In the genomic region with DNA sequence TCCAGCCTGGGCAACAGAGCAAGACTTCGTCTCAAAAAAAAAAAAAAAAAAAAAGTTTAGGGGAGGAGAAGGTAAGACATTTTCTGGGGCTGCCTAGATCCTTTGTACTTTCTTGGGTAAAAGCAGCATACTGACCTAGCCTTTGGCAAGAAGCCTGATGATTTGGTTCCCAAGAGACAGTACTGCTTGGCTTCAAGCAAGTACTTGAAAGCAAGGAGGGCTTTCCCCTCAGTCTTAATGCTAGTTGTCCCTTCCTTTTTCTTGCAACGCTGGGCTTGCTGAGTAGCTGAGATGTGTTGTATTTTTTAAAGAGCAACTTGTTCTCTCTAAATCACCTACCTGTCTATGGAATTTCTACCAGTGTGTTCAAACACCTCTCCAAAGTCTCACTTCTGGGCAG, we compare ENCODE assay signal across 18 cellular contexts.
DNase-seq lines count a peak whose midpoint lies in the region; ATAC-seq, FAIRE-seq and TF ChIP-seq lines count a peak whose summit lies in the region.
"Had no signal": no experiment of that assay in that cellular context is flagged by ENCODE, and none has a peak within 500 bp of the region (broad histone marks: within the 10 kb centered on the region; RNA-seq: fewer than 3 reads in every experiment).

No MANE protein-coding gene starts in this region.

- H3K9ac ChIP-seq in BLaER1 = no peak overlapping the region
- no peak overlapping the region for H3K9ac ChIP-seq in GM12878 (ENCODE audit: control insufficient read depth, insufficient read depth, low read length)

- SMC1A ChIA-PET in GM12878 (lab: Charles Lee; ENCODE audit: uncharacterized antibody, unreplicated experiment) = interaction anchor here (0.8 to 2.4 kb wide), 9 partner anchors 9 to 201 kb away, joined by 3 to 12 read pairs (median 6); no protein-coding TSS in a partner anchor

- TF ChIP-seq RAD21 in GM12878 (IDR thresholded peaks at IDR 0.05; ENCODE audit: insufficient read depth, low read depth, low read length) = no peak

- ATAC-seq in HG02678 (IDR thresholded peaks at IDR 0.05; ENCODE audit: unreplicated experiment) (peak; percentile 49), GM12878 (peak; percentile 67)
- ATAC-seq: T-cell had no signal

- H3K27ac ChIP-seq in BLaER1 (no peak overlapping the region), GM12878 (ENCODE audit: control insufficient read depth, insufficient read depth) (no peak overlapping the region)
- H3K27ac ChIP-seq: epithelial cell of prostate, HL-60 had no signal

- RAD21 ChIA-PET in GM12878 (lab: Charles Lee; ENCODE audit: unreplicated experiment) = interaction anchor here (1.0 to 1.8 kb wide), 11 partner anchors 17 to 233 kb away, joined by 3 to 9 read pairs (median 4); no protein-coding TSS in a partner anchor

- H3K36me3 ChIP-seq in BLaER1 (no peaks in the 10 kb centered on the region), GM12878 (ENCODE audit: control insufficient read depth in 2 of 2, insufficient read depth in 2 of 2, low read length in 1 of 2) (peaks cover 3 to 8% of the 10 kb centered on the region in 2 experiments; a peak in 2 of 4 replicates)

- H3K79me2 ChIP-seq in GM12878 (ENCODE audit: control insufficient read depth, insufficient read depth, low read length) = no peaks in the 10 kb centered on the region

- intact Hi-C loops in GM12878 (cut with micrococcal nuclease; ENCODE audit: unreplicated experiment) = loop anchor here (10.0 kb wide), 1 partner anchor 199 kb away; no protein-coding TSS in a partner anchor

- no peaks in the 10 kb centered on the region for H3K27me3 ChIP-seq in BLaER1
- no peaks in the 10 kb centered on the region for H3K27me3 ChIP-seq in GM12878 (replicated peaks in 1 of 2; ENCODE audit: control insufficient read depth in 2 of 2, insufficient read depth in 2 of 2, low read length in 1 of 2)

- TF ChIP-seq CTCF in GM12878 (IDR thresholded peaks at IDR 0.05 in 2 of 3, conservative IDR thresholded peaks at IDR 0.05 in 1 of 3; ENCODE audit: control insufficient read depth in 2 of 3, extremely low read depth in 1 of 3, insufficient read depth in 1 of 3, low read depth in 3 of 3, low read length in 3 of 3) = no peak

- H3K4me1 ChIP-seq in BLaER1 (peaks cover 29% of the 10 kb centered on the region), GM12878 (ENCODE audit: control insufficient read depth, insufficient read depth, low read length) (0 out of 2 replicates have a peak, but pooled peaks cover 3% of the 10 kb centered on the region)

- no peaks in the 10 kb centered on the region for H3K9me3 ChIP-seq in BLaER1
- H3K9me3 ChIP-seq in GM12878 (replicated peaks; ENCODE audit: control insufficient read depth, insufficient read depth, low read length) = no peaks in the 10 kb centered on the region

- in situ Hi-C loops in GM12878 (cut with MboI) = no loop called here

- WGBS in GM12878 (ENCODE audit: insufficient coverage, insufficient replicate concordance, low lambda C conversion rate, missing lambda C conversion rate) = 0% methylated on average over 1 of the region's 2 CpGs

- BruUV-seq in GM12878 (replicated peaks; lab: Mats Ljungman, UMichigan) = no TSS peak

- no peak for TF ChIP-seq EP300 in GM12878 (IDR thresholded peaks at IDR 0.05; ENCODE audit: borderline replicate concordance in 1 of 2, control insufficient read depth in 1 of 2, low read depth in 2 of 2, low read length in 2 of 2)

- H3K4me3 ChIP-seq in BLaER1 (no peak overlapping the region), GM12878 (no peak overlapping the region), skeletal muscle cell (ENCODE audit: low read depth, low read length) (no peak overlapping the region)

- no peak overlapping the region for H2AFZ ChIP-seq in GM12878 (ENCODE audit: control insufficient read depth, low read depth, low read length)

- H3K4me2 ChIP-seq in BLaER1 (peak overlapping the region; percentile 0), GM12878 (ENCODE audit: control insufficient read depth, insufficient read depth) (no peak overlapping the region)

- H4K20me1 ChIP-seq in BLaER1 (peaks cover 19% of the 10 kb centered on the region), GM12878 (ENCODE audit: control insufficient read depth, insufficient read depth) (0 out of 2 replicates have a peak, but pooled peaks cover 5% of the 10 kb centered on the region)

- FAIRE-seq in GM12878 (lab: Jason Lieb, UNC) = no peak
- FAIRE-seq: urothelium cell line had no signal

- peak; percentile 16 for DNase-seq in GM12878 (ENCODE audit: low read depth, low spot score)
- peak; percentile 73 for DNase-seq in skeletal muscle cell (ENCODE audit: low read depth)
- no peak for DNase-seq in EL
- no peak for DNase-seq in activated T-cell treated with anti-CD3 and anti-CD28 coated beads, Interleukin-2, amount 50 U/mL, for 48 hours
- no peak for DNase-seq in hippocampal formation (lab: John Stamatoyannopoulos, UW)
- no peak for DNase-seq in stimulated activated naive CD4-positive, alpha-beta T cell (lab: John Stamatoyannopoulos, UW)
- DNase-seq: activated naive CD4-positive, alpha-beta T cell treated with anti-CD3 and anti-CD28 coated beads, Interleukin-2, amount 10 ng/mL, durations not matched to agents 7 days and 5 days; COR-L47; GOT3; NCI-H1048; NCI-H2029 treated with DMSO at 0.1 percent for 48 hours; occipital lobe; T-cell had no signal

- TF ChIP-seq POLR2A in GM12878 (IDR thresholded peaks at IDR 0.05; ENCODE audit: low read depth, low read length) = no peak

- POLR2A ChIA-PET in GM12878 (lab: Charles Lee) = interaction anchor here (0.7 to 0.8 kb wide), 2 partner anchors 18 to 40 kb away, joined by 3 to 7 read pairs; no protein-coding TSS in a partner anchor

- CTCF ChIA-PET in GM12878 (lab: Yijun Ruan, JAX) = interaction anchor here (1.2 to 1.6 kb wide), 3 partner anchors 10 to 202 kb away, joined by 3 to 4 read pairs (median 3); no protein-coding TSS in a partner anchor

TF ChIP-seq in GM12878, 131 proteins besides CTCF, POLR2A, EP300 and RAD21 (continues in another document):
- no peak for TF ChIP-seq POLR2AphosphoS2 (IDR thresholded peaks at IDR 0.05; ENCODE audit: low read depth, low read length)
- 0 out of 2 replicates have a peak, but pooled peaks have one; percentile 22 for TF ChIP-seq NBN (IDR thresholded peaks at IDR 0.05)
- TF ChIP-seq, protein P1, sequence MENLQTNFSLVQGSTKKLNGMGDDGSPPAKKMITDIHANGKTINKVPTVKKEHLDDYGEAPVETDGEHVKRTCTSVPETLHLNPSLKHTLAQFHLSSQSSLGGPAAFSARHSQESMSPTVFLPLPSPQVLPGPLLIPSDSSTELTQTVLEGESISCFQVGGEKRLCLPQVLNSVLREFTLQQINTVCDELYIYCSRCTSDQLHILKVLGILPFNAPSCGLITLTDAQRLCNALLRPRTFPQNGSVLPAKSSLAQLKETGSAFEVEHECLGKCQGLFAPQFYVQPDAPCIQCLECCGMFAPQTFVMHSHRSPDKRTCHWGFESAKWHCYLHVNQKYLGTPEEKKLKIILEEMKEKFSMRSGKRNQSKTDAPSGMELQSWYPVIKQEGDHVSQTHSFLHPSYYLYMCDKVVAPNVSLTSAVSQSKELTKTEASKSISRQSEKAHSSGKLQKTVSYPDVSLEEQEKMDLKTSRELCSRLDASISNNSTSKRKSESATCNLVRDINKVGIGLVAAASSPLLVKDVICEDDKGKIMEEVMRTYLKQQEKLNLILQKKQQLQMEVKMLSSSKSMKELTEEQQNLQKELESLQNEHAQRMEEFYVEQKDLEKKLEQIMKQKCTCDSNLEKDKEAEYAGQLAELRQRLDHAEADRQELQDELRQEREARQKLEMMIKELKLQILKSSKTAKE (IDR thresholded peaks at IDR 0.05; ENCODE audit: low read depth, poor library complexity, severe bottlenecking) = no peak
- no peak for TF ChIP-seq NFXL1 (IDR thresholded peaks at IDR 0.05; ENCODE audit: borderline replicate concordance)
- TF ChIP-seq SMAD5 (IDR thresholded peaks at IDR 0.05; ENCODE audit: low read depth) = no peak
- TF ChIP-seq MTA3 (IDR thresholded peaks at IDR 0.05; ENCODE audit: borderline replicate concordance, low read length) = no peak
- TF ChIP-seq SPI1 (IDR thresholded peaks at IDR 0.05; ENCODE audit: borderline replicate concordance, insufficient read depth, low read depth, low read length) = peak; percentile 50; the same call in 1 of the 2 replicates
- TF ChIP-seq, protein P2, sequence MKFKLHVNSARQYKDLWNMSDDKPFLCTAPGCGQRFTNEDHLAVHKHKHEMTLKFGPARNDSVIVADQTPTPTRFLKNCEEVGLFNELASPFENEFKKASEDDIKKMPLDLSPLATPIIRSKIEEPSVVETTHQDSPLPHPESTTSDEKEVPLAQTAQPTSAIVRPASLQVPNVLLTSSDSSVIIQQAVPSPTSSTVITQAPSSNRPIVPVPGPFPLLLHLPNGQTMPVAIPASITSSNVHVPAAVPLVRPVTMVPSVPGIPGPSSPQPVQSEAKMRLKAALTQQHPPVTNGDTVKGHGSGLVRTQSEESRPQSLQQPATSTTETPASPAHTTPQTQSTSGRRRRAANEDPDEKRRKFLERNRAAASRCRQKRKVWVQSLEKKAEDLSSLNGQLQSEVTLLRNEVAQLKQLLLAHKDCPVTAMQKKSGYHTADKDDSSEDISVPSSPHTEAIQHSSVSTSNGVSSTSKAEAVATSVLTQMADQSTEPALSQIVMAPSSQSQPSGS (IDR thresholded peaks at IDR 0.05; ENCODE audit: low read length) = no peak
- TF ChIP-seq, protein P3, sequence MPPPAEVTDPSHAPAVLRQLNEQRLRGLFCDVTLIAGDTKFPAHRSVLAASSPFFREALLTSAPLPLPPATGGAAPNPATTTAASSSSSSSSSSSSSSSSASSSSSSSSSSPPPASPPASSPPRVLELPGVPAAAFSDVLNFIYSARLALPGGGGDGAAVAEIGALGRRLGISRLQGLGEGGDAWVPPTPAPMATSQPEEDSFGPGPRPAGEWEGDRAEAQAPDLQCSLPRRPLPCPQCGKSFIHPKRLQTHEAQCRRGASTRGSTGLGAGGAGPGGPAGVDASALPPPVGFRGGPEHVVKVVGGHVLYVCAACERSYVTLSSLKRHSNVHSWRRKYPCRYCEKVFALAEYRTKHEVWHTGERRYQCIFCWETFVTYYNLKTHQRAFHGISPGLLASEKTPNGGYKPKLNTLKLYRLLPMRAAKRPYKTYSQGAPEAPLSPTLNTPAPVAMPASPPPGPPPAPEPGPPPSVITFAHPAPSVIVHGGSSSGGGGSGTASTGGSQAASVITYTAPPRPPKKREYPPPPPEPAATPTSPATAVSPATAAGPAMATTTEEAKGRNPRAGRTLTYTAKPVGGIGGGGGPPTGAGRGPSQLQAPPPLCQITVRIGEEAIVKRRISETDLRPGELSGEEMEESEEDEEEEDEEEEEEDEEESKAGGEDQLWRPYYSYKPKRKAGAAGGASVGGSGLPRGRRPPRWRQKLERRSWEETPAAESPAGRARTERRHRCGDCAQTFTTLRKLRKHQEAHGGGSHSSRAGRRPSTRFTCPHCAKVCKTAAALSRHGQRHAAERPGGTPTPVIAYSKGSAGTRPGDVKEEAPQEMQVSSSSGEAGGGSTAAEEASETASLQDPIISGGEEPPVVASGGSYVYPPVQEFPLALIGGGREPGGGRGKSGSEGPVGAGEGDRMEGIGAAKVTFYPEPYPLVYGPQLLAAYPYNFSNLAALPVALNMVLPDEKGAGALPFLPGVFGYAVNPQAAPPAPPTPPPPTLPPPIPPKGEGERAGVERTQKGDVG (CRISPR knock-in tag; IDR thresholded peaks at IDR 0.05) = no peak
- no peak for TF ChIP-seq KLF5 (IDR thresholded peaks at IDR 0.05; ENCODE audit: partially characterized antibody)
- no peak for TF ChIP-seq GATAD2B (conservative IDR thresholded peaks at IDR 0.05; ENCODE audit: low read depth)

Comparison
In these comparisons a context has a peak if more than half of its experiments do, and no peak if none do; other contexts are left out.
1. DNase-seq: peak in GM12878 (single experiment) and skeletal muscle cell (single experiment); none in EL (single experiment), activated T-cell treated with anti-CD3 and anti-CD28 coated beads, Interleukin-2, amount 50 U/mL, for 48 hours (0 of 2), hippocampal formation (0 of 2) and stimulated activated naive CD4-positive, alpha-beta T cell (0 of 6).